ENCODE assay signal across 8 cellular contexts in genomic region chr6:36441307-36441894, GRCh38. TPM values are rescaled to one million over a fixed set of nuclear protein-coding genes. Genes with fewer than 3 reads are reported as not detected.
DNase-seq lines count a peak whose midpoint lies in the region; ATAC-seq and TF ChIP-seq lines count a peak whose summit lies in the region.

No MANE protein-coding gene starts in this region.

- peak; percentile 86 for TF ChIP-seq POLR2A in Raji (IDR thresholded peaks at IDR 0.05; ENCODE audit: insufficient read depth, low read depth, low read length)

- no peak overlapping the region; the same call in 1 of the 2 replicates for H3K4me3 ChIP-seq in LNCaP clone FGC (ENCODE audit: low read depth, low read length)

- CTCF ChIA-PET in Calu3 (lab: Charles Lee): interaction anchor here (0.6 to 1.4 kb wide), 4 partner anchors 18 to 138 kb away, joined by 3 to 5 read pairs (median 3); no protein-coding TSS in a partner anchor

- H3K36me3 Mint-ChIP-seq in Calu3 (ENCODE audit: insufficient read depth, unreplicated experiment) (peaks cover 37% of the 10 kb centered on the region), neural crest cell (ENCODE audit: low read depth) (no peaks in the 10 kb centered on the region)

- H3K27me3 Mint-ChIP-seq in Calu3 (ENCODE audit: unreplicated experiment) (no peaks in the 10 kb centered on the region), neural crest cell (ENCODE audit: low read depth) (no peaks in the 10 kb centered on the region)
- no peaks in the 10 kb centered on the region for H3K27me3 Mint-ChIP-seq in stimulated activated naive CD8-positive, alpha-beta T cell treated with anti-CD3 and anti-CD28 coated beads, Interleukin-15, amount 100 ng/mL, for 72 hours

- no TSS peak for BruUV-seq in Calu3 (replicated peaks; lab: Mats Ljungman, UMichigan)

- TF ChIP-seq CTCF in Calu3 (IDR thresholded peaks at IDR 0.05; ENCODE audit: unreplicated experiment) (no peak), LNCaP clone FGC (IDR thresholded peaks at IDR 0.05; ENCODE audit: control insufficient read depth, extremely low read depth, insufficient read depth) (no peak), neural crest cell (conservative IDR thresholded peaks at IDR 0.05) (no peak)

- intact Hi-C loops in Calu3 (cut with micrococcal nuclease; ENCODE audit: unreplicated experiment): loop anchor here (5.0 kb wide), 1 partner anchor 151 kb away; the partner anchor contains the start of gene SRSF3

- DNase-seq in Calu3: peak; percentile 92
- DNase-seq in LNCaP clone FGC (ENCODE audit: low read depth): peak; percentile 97
- DNase-seq in activated effector memory CD4-positive, alpha-beta T cell treated with anti-CD3 and anti-CD28 coated beads, Interleukin-2, amount 50 U/mL, for 16 hours: peak; percentile 93
- peak; percentile 96 for DNase-seq in fibroblast of the conjunctiva (ENCODE audit: low read depth)
- peak; percentile 53 for DNase-seq in neural crest cell (ENCODE audit: low read depth, low spot score)
- peak; percentile 60 to 88 for DNase-seq in stimulated activated naive CD8-positive, alpha-beta T cell treated with anti-CD3 and anti-CD28 coated beads, Interleukin-15, amount 100 ng/mL, for 72 hours

- H3K4me3 Mint-ChIP-seq in Calu3 (ENCODE audit: low read depth, unreplicated experiment) (peak overlapping the region; percentile 44), neural crest cell (peak overlapping the region; percentile 82)
- H3K4me3 Mint-ChIP-seq in stimulated activated naive CD8-positive, alpha-beta T cell treated with anti-CD3 and anti-CD28 coated beads, Interleukin-15, amount 100 ng/mL, for 72 hours: peak overlapping the region; percentile 70 to 95

- H3K9me3 Mint-ChIP-seq in Calu3 (ENCODE audit: low read depth, unreplicated experiment) (no peaks in the 10 kb centered on the region), neural crest cell (no peaks in the 10 kb centered on the region)
- H3K9me3 Mint-ChIP-seq in stimulated activated naive CD8-positive, alpha-beta T cell treated with anti-CD3 and anti-CD28 coated beads, Interleukin-15, amount 100 ng/mL, for 72 hours: no peaks in the 10 kb centered on the region

- H3K27ac Mint-ChIP-seq in Calu3 (ENCODE audit: unreplicated experiment): peak overlapping the region; percentile 95
- peak overlapping the region; percentile 89 for H3K27ac Mint-ChIP-seq in neural crest cell (ENCODE audit: unreplicated experiment)
- peak overlapping the region; percentile 89 to 96 for H3K27ac Mint-ChIP-seq in stimulated activated naive CD8-positive, alpha-beta T cell treated with anti-CD3 and anti-CD28 coated beads, Interleukin-15, amount 100 ng/mL, for 72 hours

- H3K4me1 Mint-ChIP-seq in Calu3 (ENCODE audit: low read depth, unreplicated experiment) (peaks cover 32% of the 10 kb centered on the region), neural crest cell (peaks cover 36% of the 10 kb centered on the region)
- H3K4me1 Mint-ChIP-seq in stimulated activated naive CD8-positive, alpha-beta T cell treated with anti-CD3 and anti-CD28 coated beads, Interleukin-15, amount 100 ng/mL, for 72 hours: peaks cover 33% of the 10 kb centered on the region

- ATAC-seq in GM21619 (IDR thresholded peaks at IDR 0.05; ENCODE audit: unreplicated experiment): peak; percentile 56
- peak; percentile 88 for ATAC-seq in stimulated activated naive CD8-positive, alpha-beta T cell treated with anti-CD3 and anti-CD28 coated beads, Interleukin-15, amount 100 ng/mL, for 72 hours

RNA-seq across cellular contexts. Expression of gene PXT1, which starts 1.3 kb away (rescaled TPM):
- total RNA-seq in Calu3 (2022): 0.21 TPM in 1 of 2 replicates, not detected in the other
- 0.14 TPM in 1 of 2 replicates, not detected in the other for total RNA-seq in neural crest cell

RNA-seq across cellular contexts. Expression of gene KCTD20, which starts 1.4 kb away (rescaled TPM):
- total RNA-seq in Calu3 (2022): 43.3 and 45.1 TPM in 2 replicates
- total RNA-seq in neural crest cell: 48.1 and 52.5 TPM in 2 replicates

RNA-seq across cellular contexts. Expression of gene ETV7, which starts 53.9 kb away (rescaled TPM):
- total RNA-seq in Calu3 (2022) (2.6 and 8.7 TPM in 2 replicates), neural crest cell (not detected in 2 replicates)
